Comparison of ENCODE assay signal across 13 cellular contexts in genomic region chr2:160836755-160837154, GRCh38.
DNase-seq lines count a peak whose midpoint lies in the region; ATAC-seq and TF ChIP-seq lines count a peak whose summit lies in the region.
"Had no signal": no experiment of that assay in that cellular context is flagged by ENCODE, and none has a peak within 500 bp of the region (broad histone marks: within the 10 kb centered on the region; RNA-seq: fewer than 3 reads in every experiment).

No MANE protein-coding gene starts in this region.

- H3K4me3 ChIP-seq in fibroblast of villous mesenchyme (ENCODE audit: low read depth, low read length) (no peak overlapping the region), retinal pigment epithelial cell (ENCODE audit: low read length) (no peak overlapping the region)
- H3K4me3 ChIP-seq: psoas muscle had no signal

- ATAC-seq in SK-N-SH treated with all-trans-retinoic acid at 6 μM for 48 hours (peak; percentile 99), HG02763 (IDR thresholded peaks at IDR 0.05; ENCODE audit: unreplicated experiment) (no peak), HG03196 (IDR thresholded peaks at IDR 0.05; ENCODE audit: unreplicated experiment) (no peak)

- no peak for TF ChIP-seq CTCF in fibroblast of villous mesenchyme (IDR thresholded peaks at IDR 0.05; ENCODE audit: insufficient read depth, low read depth, low read length)
- no peak for TF ChIP-seq CTCF in retinal pigment epithelial cell (conservative IDR thresholded peaks at IDR 0.05; ENCODE audit: low read depth, low read length)

- peak; percentile 88 for DNase-seq in GM04504 (ENCODE audit: low read depth)
- DNase-seq in fibroblast of villous mesenchyme (ENCODE audit: low read depth): peak; percentile 86
- DNase-seq in retinal pigment epithelial cell (ENCODE audit: low read depth): peak; percentile 90
- no peak for DNase-seq in DMS53 treated with DMSO at 0.1 percent for 48 hours (lab: John Stamatoyannopoulos, UW; ENCODE audit: unreplicated experiment)
- no peak for DNase-seq in MV-4-11 (lab: John Stamatoyannopoulos, UW)
- DNase-seq: activated CD4-positive, alpha-beta T cell treated with anti-CD3 and anti-CD28 coated beads, Interleukin-2, amount 10 ng/mL, durations not matched to agents 7 days and 5 days; activated naive CD4-positive, alpha-beta T cell treated with anti-CD3 and anti-CD28 coated beads for 36 hours; DMS153; endodermal cell; psoas muscle had no signal

TF ChIP-seq in SK-N-SH treated with all-trans-retinoic acid at 6 μM for 48 hours, 23 proteins besides CTCF, POLR2A, EP300 and RAD21:
- peak; percentile 74; the same call in 1 of the 2 replicates for TF ChIP-seq PATZ1 (CRISPR knock-in tag; IDR thresholded peaks at IDR 0.05; ENCODE audit: borderline replicate concordance)
- no peak for TF ChIP-seq PPARA (CRISPR knock-in tag; IDR thresholded peaks at IDR 0.05; ENCODE audit: borderline replicate concordance)
- no peak for TF ChIP-seq ZNF70 (CRISPR knock-in tag; IDR thresholded peaks at IDR 0.05)
- peak; percentile 83 for TF ChIP-seq TOX (CRISPR knock-in tag; IDR thresholded peaks at IDR 0.05; ENCODE audit: borderline replicate concordance)
- peak; percentile 25; the same call in 1 of the 2 replicates for TF ChIP-seq POU6F1 (CRISPR knock-in tag; IDR thresholded peaks at IDR 0.05; ENCODE audit: borderline replicate concordance, low read depth)
- TF ChIP-seq ISL1 (CRISPR knock-in tag; IDR thresholded peaks at IDR 0.05): peak; percentile 71
- peak; percentile 78 for TF ChIP-seq ZC3H10 (CRISPR knock-in tag; IDR thresholded peaks at IDR 0.05)
- no peak for TF ChIP-seq ARNTL (CRISPR knock-in tag; IDR thresholded peaks at IDR 0.05; ENCODE audit: borderline replicate concordance, low read depth)
- no peak for TF ChIP-seq ESRRG (CRISPR knock-in tag; IDR thresholded peaks at IDR 0.05)

Comparison
In these comparisons a context has a peak if more than half of its experiments do, and no peak if none do; other contexts are left out.
1. DNase-seq: peak in GM04504 (single experiment), fibroblast of villous mesenchyme (single experiment) and retinal pigment epithelial cell (single experiment); none in DMS53 treated with DMSO at 0.1 percent for 48 hours (single experiment) and MV-4-11 (single experiment).